26 cellular contexts compared by ENCODE assay signal in the genomic region with DNA sequence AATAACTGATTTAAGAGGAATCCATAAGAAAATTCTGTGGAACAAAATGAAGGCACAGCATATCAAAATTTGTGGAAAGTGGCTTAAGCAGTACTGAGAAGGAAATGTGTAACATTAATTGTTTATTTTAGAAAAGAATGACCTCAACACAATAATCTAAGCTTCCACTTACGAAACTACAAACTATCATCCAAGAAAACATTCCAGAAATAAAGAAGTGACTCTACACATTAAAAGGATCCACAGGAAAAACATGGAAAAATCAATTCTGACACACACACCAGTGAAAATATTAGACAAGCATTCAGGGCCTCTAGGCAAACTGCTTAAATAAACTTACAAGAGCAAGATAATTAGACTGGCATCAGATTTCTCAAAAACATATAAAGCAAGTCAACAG.
DNase-seq lines count a peak whose midpoint lies in the region; ATAC-seq, FAIRE-seq and TF ChIP-seq lines count a peak whose summit lies in the region.
"Had no signal": no experiment of that assay in that cellular context is flagged by ENCODE, and none has a peak within 500 bp of the region (broad histone marks: within the 10 kb centered on the region; RNA-seq: fewer than 3 reads in every experiment).

No MANE protein-coding gene starts in this region.

- peak overlapping the region; percentile 73 for H3K27ac Mint-ChIP-seq in nephron progenitor cell

- H3K36me3 Mint-ChIP-seq in nephron progenitor cell (ENCODE audit: low read depth) = peaks cover 72% of the 10 kb centered on the region

- H3K4me3 Mint-ChIP-seq in nephron progenitor cell = no peak overlapping the region
- H3K4me3 Mint-ChIP-seq: naive B cell had no signal

- ATAC-seq in HG03442 (IDR thresholded peaks at IDR 0.05; ENCODE audit: unreplicated experiment) = no peak
- ATAC-seq: left lung had no signal

- H3K27me3 Mint-ChIP-seq in nephron progenitor cell (ENCODE audit: low read depth, poor library complexity) = no peaks in the 10 kb centered on the region
- H3K27me3 Mint-ChIP-seq: naive B cell had no signal

- no peak for TF ChIP-seq CTCF in nephron progenitor cell (IDR thresholded peaks at IDR 0.05)
- no peak for TF ChIP-seq CTCF in D721Med (IDR thresholded peaks at IDR 0.05; ENCODE audit: insufficient read depth, missing control alignments)

- DNase-seq in NCI-H748 (lab: John Stamatoyannopoulos, UW; ENCODE audit: unreplicated experiment) = peak; percentile 16
- no peak for DNase-seq in NCI-H748 treated with DMSO at 0.1 percent for 48 hours (lab: John Stamatoyannopoulos, UW)
- peak; percentile 39 for DNase-seq in HCEC 1CT
- DNase-seq in dedifferentiated amniotic fluid mesenchymal stem cell (ENCODE audit: extremely low spot score) = peak; percentile 66
- no peak for DNase-seq in nephron progenitor cell
- no peak for DNase-seq in D721Med (ENCODE audit: insufficient read length, low spot score)
- no peak for DNase-seq in NCI-H524 (lab: John Stamatoyannopoulos, UW)
- DNase-seq: activated CD4-positive, alpha-beta T cell treated with anti-CD3 and anti-CD28 coated beads for 48 hours; activated naive CD4-positive, alpha-beta T cell treated with anti-CD3 and anti-CD28 coated beads, Interleukin-2, amount 50 U/mL, for 16 hours; activated T-cell treated with anti-CD3 and anti-CD28 coated beads, Interleukin-2, amount 50 U/mL, for 48 hours; central memory CD4-positive, alpha-beta T cell; left lung; MG63; naive B cell; NCI-H1436; NCI-H2171; NCI-H526; ovary; spleen; stimulated activated CD4-positive, alpha-beta T cell treated with anti-CD3 and anti-CD28 coated beads, Interleukin-4, amount 100 ng/mL, for 24 hours; stimulated activated naive CD4-positive, alpha-beta T cell treated with Interleukin-2 at 50 U/mL for 16 hours; testis had no signal

- no peaks in the 10 kb centered on the region for H3K9me3 Mint-ChIP-seq in nephron progenitor cell
- H3K9me3 Mint-ChIP-seq: naive B cell had no signal

- no peak for FAIRE-seq in D721Med (lab: Jason Lieb, UNC)
- FAIRE-seq: A204.1, frontal cortex, urothelium cell line had no signal

- no peaks in the 10 kb centered on the region for H3K4me1 Mint-ChIP-seq in nephron progenitor cell
- H3K4me1 Mint-ChIP-seq: naive B cell had no signal

Comparison
In these comparisons a context has a peak if more than half of its experiments do, and no peak if none do; other contexts are left out.
1. DNase-seq: peak in NCI-H748 (single experiment), HCEC 1CT (single experiment) and dedifferentiated amniotic fluid mesenchymal stem cell (single experiment); none in NCI-H748 treated with DMSO at 0.1 percent for 48 hours (single experiment), nephron progenitor cell (single experiment), D721Med (single experiment) and NCI-H524 (0 of 2).